ENCODE assay signal across 20 cellular contexts in the genomic region with DNA sequence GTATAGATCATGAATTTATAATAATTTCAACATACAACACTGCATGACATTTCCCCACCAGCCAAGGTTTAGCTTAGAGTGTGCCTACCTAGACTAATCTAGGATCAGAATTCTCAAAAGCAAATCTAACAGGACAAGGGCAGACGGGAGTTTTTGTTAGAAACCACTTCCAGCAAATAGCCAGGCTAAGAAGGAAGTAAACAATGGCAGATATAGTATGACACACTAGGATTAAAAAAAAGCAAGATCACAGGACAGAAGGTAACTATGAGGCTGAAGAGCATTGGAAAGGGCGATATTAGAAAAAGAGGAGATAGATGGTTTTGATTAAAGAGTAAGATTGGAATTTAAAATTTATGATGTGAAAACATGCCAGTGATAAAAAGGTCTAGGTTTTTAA.
"Had no signal": no experiment of that assay in that cellular context is flagged by ENCODE, and none has a peak within 500 bp of the region (broad histone marks: within the 10 kb centered on the region; RNA-seq: fewer than 3 reads in every experiment).

No MANE protein-coding gene starts in this region.

- H3K9me3 Mint-ChIP-seq: activated T-cell treated with anti-CD3 and anti-CD28 coated beads, Interleukin-2, amount 50 U/mL, for 4 hours; dendritic cell treated with granulocyte-macrophage colony-stimulating factor and Interleukin-4, amounts not matched to agents 40 ng/mL and 50 ng/mL, for 4 days; T-helper 1 cell treated with Interleukin-12 subunit alpha and Interleukin-12 subunit beta and Interleukin-4 antibody, amounts not matched to agents 30 μg/mL and 1 μg/mL, for 36 hours had no signal

- H3K27me3 Mint-ChIP-seq: activated CD8-positive, alpha-beta memory T cell treated with anti-CD3 and anti-CD28 coated beads, Interleukin-2, amount 10 ng/mL, durations not matched to agents 7 days and 5 days; dendritic cell treated with granulocyte-macrophage colony-stimulating factor and Interleukin-4, amounts not matched to agents 40 ng/mL and 50 ng/mL, for 4 days; naive thymus-derived CD4-positive, alpha-beta T cell had no signal

- H3K27me3 ChIP-seq: esophagus muscularis mucosa, neutrophil, stomach had no signal

- H3K27ac ChIP-seq: esophagus muscularis mucosa, neutrophil, stomach, thoracic aorta had no signal

- ATAC-seq: activated CD8-positive, alpha-beta memory T cell treated with anti-CD3 and anti-CD28 coated beads, Interleukin-2, amount 10 ng/mL, durations not matched to agents 7 days and 5 days; activated T-cell treated with anti-CD3 and anti-CD28 coated beads, Interleukin-2, amount 50 U/mL, for 4 hours; left cardiac atrium; naive thymus-derived CD4-positive, alpha-beta T cell; right cardiac atrium had no signal

- H3K9me3 ChIP-seq: esophagus muscularis mucosa, neutrophil, stomach, thoracic aorta had no signal

- H3K4me3 Mint-ChIP-seq: activated CD8-positive, alpha-beta memory T cell treated with anti-CD3 and anti-CD28 coated beads, Interleukin-2, amount 10 ng/mL, durations not matched to agents 7 days and 5 days; activated T-cell treated with anti-CD3 and anti-CD28 coated beads, Interleukin-2, amount 50 U/mL, for 4 hours; dendritic cell treated with granulocyte-macrophage colony-stimulating factor and Interleukin-4, amounts not matched to agents 40 ng/mL and 50 ng/mL, for 4 days; naive thymus-derived CD4-positive, alpha-beta T cell; T-helper 1 cell treated with Interleukin-12 subunit alpha and Interleukin-12 subunit beta and Interleukin-4 antibody, amounts not matched to agents 30 μg/mL and 1 μg/mL, for 36 hours had no signal

- DNase-seq: activated CD4-positive, alpha-beta T cell treated with anti-CD3 and anti-CD28 coated beads, Interleukin-2, amount 50 U/mL, for 4 hours; activated CD4-positive, CD25-positive, alpha-beta regulatory T cell treated with anti-CD3 and anti-CD28 coated beads, Interleukin-2, amount 50 U/mL, for 72 hours; activated CD8-positive, alpha-beta memory T cell treated with anti-CD3 and anti-CD28 coated beads, Interleukin-2, amount 10 ng/mL, durations not matched to agents 7 days and 5 days; activated naive CD4-positive, alpha-beta T cell; activated T-cell treated with anti-CD3 and anti-CD28 coated beads, Interleukin-2, amount 50 U/mL, for 4 hours; central memory CD4-positive, alpha-beta T cell; hypothalamus; left cardiac atrium; naive thymus-derived CD4-positive, alpha-beta T cell; posterior cingulate gyrus; right cardiac atrium; small intestine; stomach had no signal

- H3K27ac Mint-ChIP-seq: activated CD8-positive, alpha-beta memory T cell treated with anti-CD3 and anti-CD28 coated beads, Interleukin-2, amount 10 ng/mL, durations not matched to agents 7 days and 5 days; dendritic cell treated with granulocyte-macrophage colony-stimulating factor and Interleukin-4, amounts not matched to agents 40 ng/mL and 50 ng/mL, for 4 days; T-helper 1 cell treated with Interleukin-12 subunit alpha and Interleukin-12 subunit beta and Interleukin-4 antibody, amounts not matched to agents 30 μg/mL and 1 μg/mL, for 36 hours had no signal

- FAIRE-seq: small intestine, TTC549 had no signal

- H3K36me3 ChIP-seq: neutrophil had no signal

- H3K4me1 ChIP-seq: esophagus muscularis mucosa, stomach had no signal

- H3K4me3 ChIP-seq: esophagus muscularis mucosa, lung, stomach, thoracic aorta had no signal
